ENCODE assay signal across 10 cellular contexts in the genomic region with DNA sequence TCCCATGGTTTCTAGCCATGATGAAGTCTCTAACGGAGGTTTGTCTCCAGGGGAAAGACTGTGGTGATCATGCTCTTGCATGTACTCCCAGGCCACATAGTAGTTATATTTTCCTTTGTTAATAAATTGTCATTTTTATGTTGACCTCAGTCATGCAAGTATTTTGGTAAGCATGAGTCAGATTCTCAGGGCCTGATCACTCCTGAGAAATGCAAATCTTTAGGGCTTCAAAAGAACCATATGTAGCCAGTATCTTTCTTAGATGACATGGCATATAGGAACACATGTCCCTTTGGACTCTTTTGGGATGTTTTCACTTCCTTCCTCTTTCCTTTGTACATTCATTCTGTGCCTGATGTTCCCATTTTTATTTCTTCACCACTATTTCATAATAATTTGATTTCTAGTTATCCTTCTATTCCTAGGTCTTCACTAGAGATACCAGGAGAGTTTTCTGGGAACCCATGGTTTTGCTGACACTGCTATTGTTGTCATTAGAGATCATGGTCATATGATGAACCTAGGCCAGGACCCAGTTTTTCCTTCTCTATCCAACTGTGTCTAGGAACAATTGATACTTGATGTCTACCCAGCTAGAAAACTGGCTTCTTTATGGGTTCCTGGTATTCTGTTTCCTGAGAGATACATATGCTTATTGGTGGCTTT.
DNase-seq lines count a peak whose midpoint lies in the region; ATAC-seq, FAIRE-seq and TF ChIP-seq lines count a peak whose summit lies in the region.
"Had no signal": no experiment of that assay in that cellular context is flagged by ENCODE, and none has a peak within 500 bp of the region (broad histone marks: within the 10 kb centered on the region; RNA-seq: fewer than 3 reads in every experiment).

No MANE protein-coding gene starts in this region.

- no peaks in the 10 kb centered on the region for H3K27me3 ChIP-seq in left lung

- no peaks in the 10 kb centered on the region for H3K9me3 ChIP-seq in left lung

- intact Hi-C loops in left lung (cut with DNase I): no loop called here
- intact Hi-C loops in posterior vena cava (cut with DNase I): no loop called here

- H3K4me3 ChIP-seq in fibroblast of pulmonary artery (replicated peaks; ENCODE audit: low read depth, low read length) (no peak overlapping the region), left lung (no peak overlapping the region)

- TF ChIP-seq CTCF in GM13977 (IDR thresholded peaks at IDR 0.05; ENCODE audit: extremely low read depth, insufficient read depth, missing control alignments): no peak
- TF ChIP-seq CTCF in fibroblast of pulmonary artery (IDR thresholded peaks at IDR 0.05; ENCODE audit: low read length, missing control alignments): no peak
- TF ChIP-seq CTCF in left lung (IDR thresholded peaks at IDR 0.05): no peak

- ATAC-seq in GM21576 (IDR thresholded peaks at IDR 0.05; ENCODE audit: unreplicated experiment) (peak; percentile 82), HG03442 (IDR thresholded peaks at IDR 0.05; ENCODE audit: unreplicated experiment) (peak; percentile 96), left lung (no peak)

- no peaks in the 10 kb centered on the region for H3K36me3 ChIP-seq in left lung

- DNase-seq in GM13977 (ENCODE audit: low spot score) (peak; percentile 41), fibroblast of pulmonary artery (ENCODE audit: low read depth) (peak; percentile 58), SIG-M5 (lab: John Stamatoyannopoulos, UW) (no peak), left lung (no peak), HTR-8/SVneo (ENCODE audit: insufficient read length, low spot score) (no peak), posterior vena cava (ENCODE audit: low spot score) (no peak)
- DNase-seq: DND-41 had no signal

- H3K4me1 ChIP-seq in left lung: no peaks in the 10 kb centered on the region

- FAIRE-seq in HTR-8/SVneo (lab: Jason Lieb, UNC): no peak
- FAIRE-seq: endometrium had no signal

- in situ Hi-C loops in GM13977 (cut with MboI; ENCODE audit: low pct_unique_long_range_greater_than_20kb, low sequenced_read_pairs, unreplicated experiment): no loop called here

- H3K27ac ChIP-seq in left lung: peak overlapping the region in 1 of 2 donors; percentile 8

Comparison
In these comparisons a context has a peak if more than half of its experiments do, and no peak if none do; other contexts are left out.
1. DNase-seq: peak in GM13977 (single experiment) and fibroblast of pulmonary artery (single experiment); none in SIG-M5 (single experiment), left lung (0 of 2), HTR-8/SVneo (single experiment) and posterior vena cava (single experiment).